8 cellular contexts compared by ENCODE assay signal in the genomic region with DNA sequence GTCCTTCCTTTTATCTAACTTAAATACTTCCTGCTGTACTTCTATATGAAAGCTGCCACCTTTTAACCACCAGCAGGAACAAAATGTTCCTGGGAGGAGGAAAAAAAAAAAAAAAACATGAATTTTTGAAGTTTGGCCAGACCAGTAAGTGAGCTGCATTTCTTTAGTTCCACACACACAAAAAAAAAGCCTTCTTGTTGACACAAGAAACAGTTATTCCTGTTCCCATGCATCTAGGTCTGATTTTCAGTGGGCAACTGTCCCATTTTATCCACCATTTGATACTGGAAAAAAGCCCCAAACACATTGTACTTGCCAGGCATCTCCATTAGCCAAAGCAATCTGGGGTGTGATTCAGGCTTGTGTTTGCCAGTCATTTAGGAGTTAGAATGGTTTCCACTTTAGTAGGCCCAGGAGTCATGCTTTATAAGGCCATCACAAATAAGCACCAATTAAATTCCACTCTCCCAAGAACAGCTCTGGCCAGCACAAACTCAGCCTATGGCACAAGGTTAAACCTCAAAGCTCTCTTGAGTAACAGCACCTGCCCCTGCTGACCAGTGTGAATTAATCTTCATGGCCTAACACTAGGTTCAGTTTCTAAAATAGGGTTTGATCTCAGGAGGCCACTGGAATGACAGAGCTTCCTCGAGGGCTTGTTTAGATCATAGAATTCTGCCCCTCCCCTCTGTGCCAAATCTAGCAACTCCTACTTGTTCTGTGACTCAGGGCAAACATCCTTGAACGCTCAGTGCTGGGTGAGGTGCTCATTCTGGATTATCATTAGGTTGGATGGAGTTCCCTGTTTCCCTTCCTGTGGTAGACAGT.
DNase-seq lines count a peak whose midpoint lies in the region; ATAC-seq and TF ChIP-seq lines count a peak whose summit lies in the region.

No MANE protein-coding gene starts in this region.

- peaks cover 15% of the 10 kb centered on the region for H3K4me1 ChIP-seq in mesodermal cell (ENCODE audit: control insufficient read depth, insufficient read depth, low read length, poor library complexity, severe bottlenecking)

- H3K4me3 ChIP-seq in AG04449 (ENCODE audit: low read depth, low read length) (no peak overlapping the region), choroid plexus epithelial cell (ENCODE audit: low read depth, low read length) (no peak overlapping the region), mesodermal cell (ENCODE audit: extremely low read depth, insufficient read depth, low read length, poor library complexity, severe bottlenecking) (no peak overlapping the region)

- POLR2A ChIA-PET in AG04449 (lab: Yijun Ruan, JAX) = interaction anchor here (1.0 kb wide), 1 partner anchor 11 kb away, joined by 3 read pairs; no protein-coding TSS in a partner anchor

- H3K27ac ChIP-seq in mesodermal cell (ENCODE audit: low read depth, low read length, severe bottlenecking) = peak overlapping the region; percentile 29

- CTCF ChIA-PET in AG04449 (lab: Yijun Ruan, JAX) = interaction anchor here (0.9 to 1.9 kb wide), 4 partner anchors 11 to 439 kb away, joined by 3 to 7 read pairs (median 3); no protein-coding TSS in a partner anchor

- WGBS in mesodermal cell (ENCODE audit: insufficient coverage in 2 of 2), 2 experiments = 100% methylated on average over 1 of the region's 2 CpGs; no CpG with 5 or more reads in 1 of the 2 experiments

- no peaks in the 10 kb centered on the region for H3K9me3 ChIP-seq in mesodermal cell (ENCODE audit: control insufficient read depth, low read length)

- ATAC-seq in HG03342 (IDR thresholded peaks at IDR 0.05; ENCODE audit: unreplicated experiment) = no peak

- TF ChIP-seq CTCF in AG04449 (IDR thresholded peaks at IDR 0.05; ENCODE audit: insufficient read depth, low read length, missing control alignments) (no peak), choroid plexus epithelial cell (conservative IDR thresholded peaks at IDR 0.05; ENCODE audit: low read depth, low read length) (no peak)

- no peaks in the 10 kb centered on the region for H3K36me3 ChIP-seq in mesodermal cell (ENCODE audit: control insufficient read depth, insufficient read depth, low read length)

- DNase-seq in AG04449 (ENCODE audit: low read depth, low spot score) = peak; percentile 85
- DNase-seq in LoVo (ENCODE audit: low spot score) = peak; percentile 45
- peak; percentile 98 for DNase-seq in choroid plexus epithelial cell (ENCODE audit: low read depth)
- DNase-seq in GDM1 (lab: John Stamatoyannopoulos, UW) = no peak
- DNase-seq in foreskin melanocyte = no peak
- DNase-seq in NCI-H1694 treated with DMSO at 0.1 percent for 48 hours (lab: John Stamatoyannopoulos, UW) = no peak

Comparison
In these comparisons a context has a peak if more than half of its experiments do, and no peak if none do; other contexts are left out.
1. DNase-seq: peak in AG04449 (single experiment), LoVo (single experiment) and choroid plexus epithelial cell (single experiment); none in GDM1 (single experiment), foreskin melanocyte (single experiment) and NCI-H1694 treated with DMSO at 0.1 percent for 48 hours (single experiment).